In genomic region chr10:20181408-20181807, GRCh38 we compare ENCODE assay signal across 19 cellular contexts.
"Had no signal": no experiment of that assay in that cellular context is flagged by ENCODE, and none has a peak within 500 bp of the region (broad histone marks: within the 10 kb centered on the region; RNA-seq: fewer than 3 reads in every experiment).

No MANE protein-coding gene starts in this region.

- H3K27me3 Mint-ChIP-seq: central memory CD8-positive, alpha-beta T cell had no signal

- H3K36me3 Mint-ChIP-seq: natural killer cell had no signal

- H3K9me3 ChIP-seq: esophagus muscularis mucosa, suprapubic skin, transverse colon, uterus had no signal

- H3K27ac Mint-ChIP-seq: natural killer cell; T-helper 1 cell treated with Interleukin-12 subunit alpha and Interleukin-12 subunit beta and Interleukin-4 antibody, amounts not matched to agents 30 μg/mL and 1 μg/mL, for 36 hours had no signal

- H3K9me3 Mint-ChIP-seq: T-helper 1 cell treated with Interleukin-12 subunit alpha and Interleukin-12 subunit beta and Interleukin-4 antibody, amounts not matched to agents 30 μg/mL and 1 μg/mL, for 36 hours had no signal

- H3K36me3 ChIP-seq: brain microvascular endothelial cell, transverse colon, uterus had no signal

- H3K27ac ChIP-seq: brain microvascular endothelial cell, esophagus muscularis mucosa, suprapubic skin, transverse colon, uterus had no signal

- ATAC-seq: left ventricle myocardium superior; natural killer cell; stimulated activated naive CD8-positive, alpha-beta T cell treated with anti-CD3 and anti-CD28 coated beads, Interleukin-15, Interleukin-2, amounts not matched to agents 100 U/mL and 50 U/mL, for 24 hours had no signal

- H3K4me1 ChIP-seq: suprapubic skin, transverse colon, uterus had no signal

- H3K27me3 ChIP-seq: brain microvascular endothelial cell, esophagus muscularis mucosa, suprapubic skin, transverse colon, uterus had no signal

- DNase-seq: activated CD4-positive, CD25-positive, alpha-beta regulatory T cell treated with anti-CD3 and anti-CD28 coated beads, Interleukin-2, amount 50 U/mL, for 72 hours; activated CD8-positive, alpha-beta memory T cell treated with anti-CD3 and anti-CD28 coated beads for 24 hours; activated CD8-positive, alpha-beta memory T cell treated with anti-CD3 and anti-CD28 coated beads, Interleukin-2, amount 50 U/mL, for 48 hours; activated effector memory CD4-positive, alpha-beta T cell treated with Interleukin-2 at 50 U/mL for 16 hours; activated naive CD4-positive, alpha-beta T cell treated with anti-CD3 and anti-CD28 coated beads, Interleukin-2, amount 50 U/mL, for 16 hours; activated T-cell treated with anti-CD3 and anti-CD28 coated beads, Interleukin-2, amount 50 U/mL, for 48 hours; aorta; brain microvascular endothelial cell; cortex of kidney; effector CD4-positive, alpha-beta T cell; left ventricle myocardium superior; natural killer cell; stimulated activated naive CD8-positive, alpha-beta T cell treated with anti-CD3 and anti-CD28 coated beads, Interleukin-15, Interleukin-2, amounts not matched to agents 100 U/mL and 50 U/mL, for 24 hours; transverse colon; uterus had no signal

- H3K4me3 Mint-ChIP-seq: central memory CD8-positive, alpha-beta T cell; natural killer cell; T-helper 1 cell treated with Interleukin-12 subunit alpha and Interleukin-12 subunit beta and Interleukin-4 antibody, amounts not matched to agents 30 μg/mL and 1 μg/mL, for 36 hours had no signal

- H3K4me1 Mint-ChIP-seq: central memory CD8-positive, alpha-beta T cell had no signal

- H3K4me3 ChIP-seq: esophagus muscularis mucosa, suprapubic skin, transverse colon, uterus had no signal
